30 cellular contexts compared by ENCODE assay signal in genomic region chr9:38478211-38478610, GRCh38. TPM values are rescaled to one million over a fixed set of nuclear protein-coding genes. Genes with fewer than 3 reads are reported as not detected.
"Had no signal": no experiment of that assay in that cellular context is flagged by ENCODE, and none has a peak within 500 bp of the region (broad histone marks: within the 10 kb centered on the region; RNA-seq: fewer than 3 reads in every experiment).

No MANE protein-coding gene starts in this region.

- H3K4me3 Mint-ChIP-seq: dendritic cell treated with granulocyte-macrophage colony-stimulating factor and Interleukin-4, amounts not matched to agents 40 ng/mL and 50 ng/mL, for 4 days; effector memory CD8-positive, alpha-beta T cell; endodermal cell had no signal

- H3K27me3 ChIP-seq: colonic mucosa, esophagus squamous epithelium, foreskin keratinocyte, gastrocnemius medialis had no signal

- H3K4me1 ChIP-seq: colonic mucosa, gastrocnemius medialis, gastroesophageal sphincter, heart left ventricle, heart right ventricle had no signal

- H3K9me3 Mint-ChIP-seq: dendritic cell treated with granulocyte-macrophage colony-stimulating factor and Interleukin-4, amounts not matched to agents 40 ng/mL and 50 ng/mL, for 4 days had no signal

- H3K9me3 ChIP-seq: colonic mucosa, esophagus squamous epithelium, gastrocnemius medialis had no signal

- H3K27ac Mint-ChIP-seq: dendritic cell treated with granulocyte-macrophage colony-stimulating factor and Interleukin-4, amounts not matched to agents 40 ng/mL and 50 ng/mL, for 4 days; effector memory CD8-positive, alpha-beta T cell; endodermal cell had no signal

- DNase-seq: colonic mucosa; cortex of kidney; dermis blood vessel endothelial cell; dorsolateral prefrontal cortex; effector CD4-positive, alpha-beta T cell; effector CD8-positive, alpha-beta T cell; effector memory CD4-positive, alpha-beta T cell; effector memory CD8-positive, alpha-beta T cell; endodermal cell; erythroblast; esophagus squamous epithelium; foreskin fibroblast; foreskin keratinocyte; foreskin melanocyte; gastrocnemius medialis; glutamatergic neuron; head of caudate nucleus; heart left ventricle; heart right ventricle had no signal

- ATAC-seq: effector memory CD8-positive, alpha-beta T cell; esophagus mucosa; foreskin keratinocyte; gastrocnemius medialis; gastroesophageal sphincter; heart left ventricle; heart right ventricle had no signal

- H3K27me3 Mint-ChIP-seq: dendritic cell treated with granulocyte-macrophage colony-stimulating factor and Interleukin-4, amounts not matched to agents 40 ng/mL and 50 ng/mL, for 4 days had no signal

- H3K4me3 ChIP-seq: colonic mucosa, coronary artery, dorsolateral prefrontal cortex, esophagus squamous epithelium, gastrocnemius medialis, gastroesophageal sphincter, heart left ventricle, heart right ventricle had no signal

- H3K27ac ChIP-seq: colonic mucosa, coronary artery, dorsolateral prefrontal cortex, epithelial cell of prostate, esophagus squamous epithelium, foreskin keratinocyte, gastrocnemius medialis, gastroesophageal sphincter, heart left ventricle, heart right ventricle had no signal

- H3K36me3 ChIP-seq: colonic mucosa, esophagus squamous epithelium, gastrocnemius medialis, gastroesophageal sphincter, heart left ventricle, heart right ventricle had no signal

- FAIRE-seq: colon, endometrium, endothelial cell of umbilical vein, frontal cortex had no signal

RNA-seq across cellular contexts. Expression of gene IGFBPL1, which starts 54.0 kb away (rescaled TPM):
- total RNA-seq: endothelial cell of umbilical vein, esophagus mucosa, esophagus squamous epithelium, fibroblast of lung, fibroblast of villous mesenchyme, gastrocnemius medialis, heart right ventricle had no signal
- polyA plus RNA-seq: endothelial cell of umbilical vein, fibroblast of lung, foreskin keratinocyte, heart left ventricle, heart right ventricle had no signal
